7 cellular contexts compared by ENCODE assay signal in genomic region chrX:135436456-135436855, GRCh38. TPM values are rescaled to one million over a fixed set of nuclear protein-coding genes. Genes with fewer than 3 reads are reported as not detected.
"Had no signal": no experiment of that assay in that cellular context is flagged by ENCODE, and none has a peak within 500 bp of the region (broad histone marks: within the 10 kb centered on the region; RNA-seq: fewer than 3 reads in every experiment).

No MANE protein-coding gene starts in this region.

- DNase-seq: GM23248, GOT3, H9, HCEC 1CT, IMR-90, KBM-7 had no signal

- H3K9ac ChIP-seq: GM23248 had no signal

- H2AFZ ChIP-seq: GM23248 had no signal

- H3K27ac ChIP-seq: GM23248 had no signal

- FAIRE-seq: HTR-8/SVneo had no signal

- H3K4me3 ChIP-seq: GM23248 had no signal

RNA-seq across cellular contexts. Expression of gene SMIM10L2A, which starts 14.7 kb away (rescaled TPM):
- total RNA-seq: GM23248 had no signal
- polyA plus RNA-seq: GM23248 had no signal
